In the genomic region with DNA sequence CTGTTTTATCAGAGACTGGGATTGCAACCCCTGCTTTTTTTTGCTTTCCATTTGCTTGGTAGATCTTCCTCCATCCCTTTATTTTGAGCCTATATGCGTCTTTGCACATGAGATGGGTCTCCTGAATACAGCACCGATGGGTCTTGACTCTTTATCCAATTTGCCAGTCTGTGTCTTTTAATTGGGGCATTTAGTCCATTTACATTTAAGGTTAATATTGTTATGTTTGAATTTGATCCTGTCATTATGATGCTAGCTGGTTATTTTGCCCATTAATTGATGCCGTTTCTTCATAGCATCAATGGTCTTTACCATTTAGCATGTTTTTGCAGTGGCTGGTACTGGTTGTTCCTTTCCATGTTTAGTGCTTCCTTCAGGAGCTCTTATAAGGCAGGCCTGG, we compare ENCODE assay signal across 3 cellular contexts. TPM values are rescaled to one million over a fixed set of nuclear protein-coding genes. Genes with fewer than 3 reads are reported as not detected.
"Had no signal": no experiment of that assay in that cellular context is flagged by ENCODE, and none has a peak within 500 bp of the region (broad histone marks: within the 10 kb centered on the region; RNA-seq: fewer than 3 reads in every experiment).

No MANE protein-coding gene starts in this region.

RNA-seq across cellular contexts. Expression of gene ADAMTS14, which starts 29.0 kb away (rescaled TPM):
- total RNA-seq: subcutaneous adipose tissue, thyroid gland, vagina had no signal
